1 cellular context compared by ENCODE assay signal in the genomic region with DNA sequence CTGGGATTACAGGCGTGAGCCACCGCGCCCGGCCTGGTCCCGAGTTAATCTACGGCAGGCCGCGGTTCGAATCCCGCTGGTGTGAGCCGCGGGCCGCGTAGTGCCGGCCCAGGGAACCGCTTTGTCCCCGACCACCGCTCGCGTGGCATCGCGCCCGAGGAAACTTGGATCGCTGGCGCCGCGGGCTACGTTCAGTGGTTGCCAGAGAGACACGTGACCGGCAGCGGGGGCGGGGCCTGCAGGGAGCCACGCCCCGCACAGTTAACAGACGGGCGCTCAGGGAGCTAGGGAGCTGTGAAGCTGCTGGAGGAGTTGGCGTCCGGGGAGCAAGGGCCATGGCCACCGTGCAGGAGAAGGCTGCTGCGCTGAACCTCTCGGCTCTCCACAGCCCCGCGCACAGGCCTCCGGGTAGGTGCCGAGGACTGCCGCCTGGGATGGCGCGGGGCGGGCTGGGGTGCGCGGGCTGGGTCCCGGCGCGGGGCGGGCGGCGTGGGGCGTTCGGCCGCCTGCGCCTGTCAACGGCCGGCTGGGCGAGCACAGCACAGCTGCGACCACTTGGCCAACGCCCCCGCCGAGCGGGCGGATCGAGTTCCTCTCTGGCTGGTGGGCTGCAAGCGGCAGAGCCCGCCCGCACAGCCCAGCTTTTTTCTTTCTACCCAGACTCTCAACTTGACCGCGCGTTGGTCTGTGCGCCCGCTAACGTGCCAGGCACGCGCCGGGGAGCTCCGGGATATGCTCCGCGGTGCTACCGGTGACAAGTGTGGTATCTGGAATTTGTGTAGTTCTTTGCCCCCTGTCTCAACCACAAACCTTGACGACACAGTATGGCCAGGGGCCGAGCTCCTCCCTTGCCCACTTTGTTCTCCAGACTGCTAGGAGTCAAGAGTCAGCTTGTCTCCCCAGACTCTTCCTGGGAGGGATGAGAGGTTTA.
TF ChIP-seq lines count a peak whose summit lies in the region.

DEPDC7 (plus strand) TSS at position 258 of the 931 bp plus-strand sequence; CDS start at position 336, 78 bp downstream.

TF ChIP-seq in HepG2, 621 proteins besides CTCF, POLR2A, EP300 and RAD21 (continued from another document and continues in another):
- no peak; the same call in 1 of the 2 replicates for TF ChIP-seq TERF1 (CRISPR knock-in tag; IDR thresholded peaks at IDR 0.05)
- TF ChIP-seq, protein P1, sequence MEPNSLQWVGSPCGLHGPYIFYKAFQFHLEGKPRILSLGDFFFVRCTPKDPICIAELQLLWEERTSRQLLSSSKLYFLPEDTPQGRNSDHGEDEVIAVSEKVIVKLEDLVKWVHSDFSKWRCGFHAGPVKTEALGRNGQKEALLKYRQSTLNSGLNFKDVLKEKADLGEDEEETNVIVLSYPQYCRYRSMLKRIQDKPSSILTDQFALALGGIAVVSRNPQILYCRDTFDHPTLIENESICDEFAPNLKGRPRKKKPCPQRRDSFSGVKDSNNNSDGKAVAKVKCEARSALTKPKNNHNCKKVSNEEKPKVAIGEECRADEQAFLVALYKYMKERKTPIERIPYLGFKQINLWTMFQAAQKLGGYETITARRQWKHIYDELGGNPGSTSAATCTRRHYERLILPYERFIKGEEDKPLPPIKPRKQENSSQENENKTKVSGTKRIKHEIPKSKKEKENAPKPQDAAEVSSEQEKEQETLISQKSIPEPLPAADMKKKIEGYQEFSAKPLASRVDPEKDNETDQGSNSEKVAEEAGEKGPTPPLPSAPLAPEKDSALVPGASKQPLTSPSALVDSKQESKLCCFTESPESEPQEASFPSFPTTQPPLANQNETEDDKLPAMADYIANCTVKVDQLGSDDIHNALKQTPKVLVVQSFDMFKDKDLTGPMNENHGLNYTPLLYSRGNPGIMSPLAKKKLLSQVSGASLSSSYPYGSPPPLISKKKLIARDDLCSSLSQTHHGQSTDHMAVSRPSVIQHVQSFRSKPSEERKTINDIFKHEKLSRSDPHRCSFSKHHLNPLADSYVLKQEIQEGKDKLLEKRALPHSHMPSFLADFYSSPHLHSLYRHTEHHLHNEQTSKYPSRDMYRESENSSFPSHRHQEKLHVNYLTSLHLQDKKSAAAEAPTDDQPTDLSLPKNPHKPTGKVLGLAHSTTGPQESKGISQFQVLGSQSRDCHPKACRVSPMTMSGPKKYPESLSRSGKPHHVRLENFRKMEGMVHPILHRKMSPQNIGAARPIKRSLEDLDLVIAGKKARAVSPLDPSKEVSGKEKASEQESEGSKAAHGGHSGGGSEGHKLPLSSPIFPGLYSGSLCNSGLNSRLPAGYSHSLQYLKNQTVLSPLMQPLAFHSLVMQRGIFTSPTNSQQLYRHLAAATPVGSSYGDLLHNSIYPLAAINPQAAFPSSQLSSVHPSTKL (CRISPR knock-in tag; IDR thresholded peaks at IDR 0.05): no peak
- TF ChIP-seq ATF2 (CRISPR knock-in tag; IDR thresholded peaks at IDR 0.05): peak; percentile 24
- TF ChIP-seq, protein P2, sequence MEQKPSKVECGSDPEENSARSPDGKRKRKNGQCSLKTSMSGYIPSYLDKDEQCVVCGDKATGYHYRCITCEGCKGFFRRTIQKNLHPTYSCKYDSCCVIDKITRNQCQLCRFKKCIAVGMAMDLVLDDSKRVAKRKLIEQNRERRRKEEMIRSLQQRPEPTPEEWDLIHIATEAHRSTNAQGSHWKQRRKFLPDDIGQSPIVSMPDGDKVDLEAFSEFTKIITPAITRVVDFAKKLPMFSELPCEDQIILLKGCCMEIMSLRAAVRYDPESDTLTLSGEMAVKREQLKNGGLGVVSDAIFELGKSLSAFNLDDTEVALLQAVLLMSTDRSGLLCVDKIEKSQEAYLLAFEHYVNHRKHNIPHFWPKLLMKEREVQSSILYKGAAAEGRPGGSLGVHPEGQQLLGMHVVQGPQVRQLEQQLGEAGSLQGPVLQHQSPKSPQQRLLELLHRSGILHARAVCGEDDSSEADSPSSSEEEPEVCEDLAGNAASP (CRISPR knock-in tag; IDR thresholded peaks at IDR 0.05; ENCODE audit: borderline replicate concordance): peak; percentile 48; the same call in 1 of the 2 replicates
- peak; percentile 70 for TF ChIP-seq ELF1 (CRISPR knock-in tag; IDR thresholded peaks at IDR 0.05)
- peak; percentile 46; the same call in 1 of the 2 replicates for TF ChIP-seq MED1 (CRISPR knock-in tag; IDR thresholded peaks at IDR 0.05)
- TF ChIP-seq SP140L (CRISPR knock-in tag; IDR thresholded peaks at IDR 0.05; ENCODE audit: borderline replicate concordance): no peak
- peak; percentile 75; the same call in 1 of the 2 replicates for TF ChIP-seq ZNF430 (CRISPR knock-in tag; IDR thresholded peaks at IDR 0.05)
- peak; percentile 82; the same call in 1 of the 2 replicates for TF ChIP-seq ZNF160 (CRISPR knock-in tag; IDR thresholded peaks at IDR 0.05)
- peak; percentile 34 for TF ChIP-seq ZFP82 (CRISPR knock-in tag; IDR thresholded peaks at IDR 0.05; ENCODE audit: borderline replicate concordance)
- no peak for TF ChIP-seq HDAC6 (IDR thresholded peaks at IDR 0.05; ENCODE audit: low read depth, low read length)
- TF ChIP-seq NCOA2 (CRISPR knock-in tag; IDR thresholded peaks at IDR 0.05): peak; percentile 54
- TF ChIP-seq ZNF251 (CRISPR knock-in tag; IDR thresholded peaks at IDR 0.05): no peak
- no peak for TF ChIP-seq ATAD3A (CRISPR knock-in tag; IDR thresholded peaks at IDR 0.05)
- peak; percentile 93 for TF ChIP-seq RBFOX2 (IDR thresholded peaks at IDR 0.05; ENCODE audit: low read depth, low read length)
- no peak; the same call in 1 of the 2 replicates for TF ChIP-seq ZNF614 (CRISPR knock-in tag; IDR thresholded peaks at IDR 0.05; ENCODE audit: borderline replicate concordance)
- TF ChIP-seq, protein P3, sequence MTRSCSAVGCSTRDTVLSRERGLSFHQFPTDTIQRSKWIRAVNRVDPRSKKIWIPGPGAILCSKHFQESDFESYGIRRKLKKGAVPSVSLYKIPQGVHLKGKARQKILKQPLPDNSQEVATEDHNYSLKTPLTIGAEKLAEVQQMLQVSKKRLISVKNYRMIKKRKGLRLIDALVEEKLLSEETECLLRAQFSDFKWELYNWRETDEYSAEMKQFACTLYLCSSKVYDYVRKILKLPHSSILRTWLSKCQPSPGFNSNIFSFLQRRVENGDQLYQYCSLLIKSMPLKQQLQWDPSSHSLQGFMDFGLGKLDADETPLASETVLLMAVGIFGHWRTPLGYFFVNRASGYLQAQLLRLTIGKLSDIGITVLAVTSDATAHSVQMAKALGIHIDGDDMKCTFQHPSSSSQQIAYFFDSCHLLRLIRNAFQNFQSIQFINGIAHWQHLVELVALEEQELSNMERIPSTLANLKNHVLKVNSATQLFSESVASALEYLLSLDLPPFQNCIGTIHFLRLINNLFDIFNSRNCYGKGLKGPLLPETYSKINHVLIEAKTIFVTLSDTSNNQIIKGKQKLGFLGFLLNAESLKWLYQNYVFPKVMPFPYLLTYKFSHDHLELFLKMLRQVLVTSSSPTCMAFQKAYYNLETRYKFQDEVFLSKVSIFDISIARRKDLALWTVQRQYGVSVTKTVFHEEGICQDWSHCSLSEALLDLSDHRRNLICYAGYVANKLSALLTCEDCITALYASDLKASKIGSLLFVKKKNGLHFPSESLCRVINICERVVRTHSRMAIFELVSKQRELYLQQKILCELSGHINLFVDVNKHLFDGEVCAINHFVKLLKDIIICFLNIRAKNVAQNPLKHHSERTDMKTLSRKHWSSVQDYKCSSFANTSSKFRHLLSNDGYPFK (CRISPR knock-in tag; IDR thresholded peaks at IDR 0.05; ENCODE audit: borderline replicate concordance): peak; percentile 57; the same call in 1 of the 2 replicates
- peak; percentile 56 for TF ChIP-seq RNF2 (conservative IDR thresholded peaks at IDR 0.05; ENCODE audit: low read depth)
- TF ChIP-seq, protein P4, sequence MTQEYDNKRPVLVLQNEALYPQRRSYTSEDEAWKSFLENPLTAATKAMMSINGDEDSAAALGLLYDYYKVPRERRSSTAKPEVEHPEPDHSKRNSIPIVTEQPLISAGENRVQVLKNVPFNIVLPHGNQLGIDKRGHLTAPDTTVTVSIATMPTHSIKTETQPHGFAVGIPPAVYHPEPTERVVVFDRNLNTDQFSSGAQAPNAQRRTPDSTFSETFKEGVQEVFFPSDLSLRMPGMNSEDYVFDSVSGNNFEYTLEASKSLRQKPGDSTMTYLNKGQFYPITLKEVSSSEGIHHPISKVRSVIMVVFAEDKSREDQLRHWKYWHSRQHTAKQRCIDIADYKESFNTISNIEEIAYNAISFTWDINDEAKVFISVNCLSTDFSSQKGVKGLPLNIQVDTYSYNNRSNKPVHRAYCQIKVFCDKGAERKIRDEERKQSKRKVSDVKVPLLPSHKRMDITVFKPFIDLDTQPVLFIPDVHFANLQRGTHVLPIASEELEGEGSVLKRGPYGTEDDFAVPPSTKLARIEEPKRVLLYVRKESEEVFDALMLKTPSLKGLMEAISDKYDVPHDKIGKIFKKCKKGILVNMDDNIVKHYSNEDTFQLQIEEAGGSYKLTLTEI (CRISPR knock-in tag; conservative IDR thresholded peaks at IDR 0.05): no peak
- peak; percentile 66; the same call in 1 of the 2 replicates for TF ChIP-seq ZNF230 (CRISPR knock-in tag; IDR thresholded peaks at IDR 0.05)
- TF ChIP-seq ZNF740 (CRISPR knock-in tag; IDR thresholded peaks at IDR 0.05): no peak; the same call in 1 of the 2 replicates
- TF ChIP-seq ZBTB7B (CRISPR knock-in tag; IDR thresholded peaks at IDR 0.05): peak; percentile 73; the same call in 1 of the 2 replicates
- no peak for TF ChIP-seq SMAD3 (CRISPR knock-in tag; IDR thresholded peaks at IDR 0.05)
- TF ChIP-seq, protein P5, sequence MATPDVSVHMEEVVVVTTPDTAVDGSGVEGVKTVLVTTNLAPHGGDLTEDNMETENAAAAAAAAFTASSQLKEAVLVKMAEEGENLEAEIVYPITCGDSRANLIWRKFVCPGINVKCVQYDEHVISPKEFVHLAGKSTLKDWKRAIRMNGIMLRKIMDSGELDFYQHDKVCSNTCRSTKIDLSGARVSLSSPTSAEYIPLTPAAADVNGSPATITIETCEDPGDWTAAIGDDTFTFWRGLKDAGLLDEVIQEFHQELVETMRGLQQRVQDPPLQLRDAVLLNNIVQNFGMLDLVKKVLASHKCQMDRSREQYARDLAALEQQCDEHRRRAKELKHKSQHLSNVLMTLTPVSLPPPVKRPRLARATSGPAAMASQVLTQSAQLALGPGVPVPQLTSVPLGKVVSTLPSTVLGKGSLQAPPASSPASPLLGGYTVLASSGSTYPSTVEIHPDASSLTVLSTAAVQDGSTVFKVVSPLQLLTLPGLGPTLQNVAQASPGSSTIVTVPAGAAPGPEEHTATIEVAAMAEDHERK (CRISPR knock-in tag; IDR thresholded peaks at IDR 0.05; ENCODE audit: low read depth): no peak
- TF ChIP-seq, protein P6, sequence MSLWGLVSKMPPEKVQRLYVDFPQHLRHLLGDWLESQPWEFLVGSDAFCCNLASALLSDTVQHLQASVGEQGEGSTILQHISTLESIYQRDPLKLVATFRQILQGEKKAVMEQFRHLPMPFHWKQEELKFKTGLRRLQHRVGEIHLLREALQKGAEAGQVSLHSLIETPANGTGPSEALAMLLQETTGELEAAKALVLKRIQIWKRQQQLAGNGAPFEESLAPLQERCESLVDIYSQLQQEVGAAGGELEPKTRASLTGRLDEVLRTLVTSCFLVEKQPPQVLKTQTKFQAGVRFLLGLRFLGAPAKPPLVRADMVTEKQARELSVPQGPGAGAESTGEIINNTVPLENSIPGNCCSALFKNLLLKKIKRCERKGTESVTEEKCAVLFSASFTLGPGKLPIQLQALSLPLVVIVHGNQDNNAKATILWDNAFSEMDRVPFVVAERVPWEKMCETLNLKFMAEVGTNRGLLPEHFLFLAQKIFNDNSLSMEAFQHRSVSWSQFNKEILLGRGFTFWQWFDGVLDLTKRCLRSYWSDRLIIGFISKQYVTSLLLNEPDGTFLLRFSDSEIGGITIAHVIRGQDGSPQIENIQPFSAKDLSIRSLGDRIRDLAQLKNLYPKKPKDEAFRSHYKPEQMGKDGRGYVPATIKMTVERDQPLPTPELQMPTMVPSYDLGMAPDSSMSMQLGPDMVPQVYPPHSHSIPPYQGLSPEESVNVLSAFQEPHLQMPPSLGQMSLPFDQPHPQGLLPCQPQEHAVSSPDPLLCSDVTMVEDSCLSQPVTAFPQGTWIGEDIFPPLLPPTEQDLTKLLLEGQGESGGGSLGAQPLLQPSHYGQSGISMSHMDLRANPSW (CRISPR knock-in tag; IDR thresholded peaks at IDR 0.05; ENCODE audit: borderline replicate concordance): no peak
- TF ChIP-seq MIXL1 (CRISPR knock-in tag; IDR thresholded peaks at IDR 0.05): 0 out of 2 replicates have a peak, but pooled peaks have one; percentile 36
- TF ChIP-seq WIZ (CRISPR knock-in tag; IDR thresholded peaks at IDR 0.05): no peak
- TF ChIP-seq AGO1 (IDR thresholded peaks at IDR 0.05; ENCODE audit: low read depth, low read length, poor library complexity, severe bottlenecking): peak; percentile 89
- 0 out of 2 replicates have a peak, but pooled peaks have one; percentile 32 for TF ChIP-seq RELA (CRISPR knock-in tag; IDR thresholded peaks at IDR 0.05)
- TF ChIP-seq TARDBP (CRISPR knock-in tag; IDR thresholded peaks at IDR 0.05): peak; percentile 18; the same call in 1 of the 2 replicates
- TF ChIP-seq POGZ (CRISPR knock-in tag; IDR thresholded peaks at IDR 0.05): peak; percentile 94
